In genomic region chr2:126224766-126225165, GRCh38 we compare ENCODE assay signal across 26 cellular contexts.
"Had no signal": no experiment of that assay in that cellular context is flagged by ENCODE, and none has a peak within 500 bp of the region (broad histone marks: within the 10 kb centered on the region; RNA-seq: fewer than 3 reads in every experiment).

No MANE protein-coding gene starts in this region.

- H3K4me1 Mint-ChIP-seq: stimulated activated effector memory CD8-positive, alpha-beta T cell treated with anti-CD3 and anti-CD28 coated beads, Interleukin-12 subunit alpha, Interleukin-12 subunit beta, amount 100 ng/mL, for 72 hours; stimulated activated memory B cell treated with anti-CD40 and anti-IgM and Interleukin-4, amounts not matched to agents 10 μg/mL and 1 μg/mL and 100 μg/mL, for 72 hours; stimulated activated naive B cell treated with anti-CD40 and anti-IgM and Interleukin-4, amounts not matched to agents 10 μg/mL and 1 μg/mL and 100 μg/mL, for 72 hours; stimulated activated naive CD8-positive, alpha-beta T cell treated with anti-CD3 and anti-CD28 coated beads, Interleukin-15, amount 100 ng/mL, for 72 hours had no signal

- DNase-seq: stimulated activated CD4-positive, alpha-beta T cell treated with anti-CD3 and anti-CD28 coated beads, Interleukin-2, amount 100 ng/mL, for 48 hours; stimulated activated CD4-positive, alpha-beta T cell treated with anti-CD3 and anti-CD28 coated beads, Interleukin-4, amount 100 ng/mL, for 1 hour; stimulated activated CD4-positive, alpha-beta T cell treated with anti-CD3 and anti-CD28 coated beads, Interleukin-4, amount 100 ng/mL, for 24 hours; stimulated activated CD4-positive, alpha-beta T cell treated with anti-CD3 and anti-CD28 coated beads, Interleukin-4, amount 100 ng/mL, for 4 hours; stimulated activated naive B cell treated with anti-CD40 and anti-IgM and Interleukin-4, amounts not matched to agents 10 μg/mL and 1 μg/mL and 100 μg/mL, for 72 hours; stimulated activated naive CD4-positive, alpha-beta T cell; stimulated activated naive CD4-positive, alpha-beta T cell treated with Interleukin-2 at 50 U/mL for 16 hours; stimulated activated naive CD8-positive, alpha-beta T cell treated with anti-CD3 and anti-CD28 coated beads, Interleukin-15, amount 100 ng/mL, for 72 hours; stimulated activated naive CD8-positive, alpha-beta T cell treated with anti-CD3 and anti-CD28 coated beads, Interleukin-15, Interleukin-2, amounts not matched to agents 100 U/mL and 50 U/mL, for 24 hours; stomach; substantia nigra; testis; thyroid gland; tibial artery; transverse colon; upper lobe of left lung; upper lobe of right lung; uterus had no signal

- H3K9me3 ChIP-seq: suprapubic skin, testis, thyroid gland, upper lobe of left lung, upper lobe of right lung, uterus, vagina had no signal

- H3K9me3 Mint-ChIP-seq: stimulated activated naive CD8-positive, alpha-beta T cell treated with anti-CD3 and anti-CD28 coated beads, Interleukin-15, amount 100 ng/mL, for 72 hours; stimulated activated naive CD8-positive, alpha-beta T cell treated with anti-CD3 and anti-CD28 coated beads, Interleukin-15, Interleukin-2, amounts not matched to agents 100 ng/mL and 50 ng/mL, for 24 hours had no signal

- H3K36me3 ChIP-seq: stomach, suprapubic skin, thoracic aorta, thyroid gland, tibial artery, tibial nerve, transverse colon, upper lobe of left lung, upper lobe of right lung, uterus, vagina had no signal

- H3K4me1 ChIP-seq: stomach, suprapubic skin, testis, thyroid gland, tibial artery, tibial nerve, transverse colon, upper lobe of left lung, upper lobe of right lung, uterus, vagina had no signal

- H3K27ac Mint-ChIP-seq: stimulated activated effector memory CD8-positive, alpha-beta T cell treated with anti-CD3 and anti-CD28 coated beads, Interleukin-12 subunit alpha, Interleukin-12 subunit beta, amount 100 ng/mL, for 72 hours; stimulated activated memory B cell treated with anti-CD40 and anti-IgM and Interleukin-4, amounts not matched to agents 10 μg/mL and 1 μg/mL and 100 μg/mL, for 72 hours; stimulated activated naive B cell treated with anti-CD40 and anti-IgM and Interleukin-4, amounts not matched to agents 10 μg/mL and 1 μg/mL and 100 μg/mL, for 72 hours; stimulated activated naive CD8-positive, alpha-beta T cell treated with anti-CD3 and anti-CD28 coated beads, Interleukin-15, amount 100 ng/mL, for 72 hours; stimulated activated naive CD8-positive, alpha-beta T cell treated with anti-CD3 and anti-CD28 coated beads, Interleukin-15, Interleukin-2, amounts not matched to agents 100 ng/mL and 50 ng/mL, for 24 hours; type B pancreatic cell had no signal

- H3K36me3 Mint-ChIP-seq: stimulated activated effector memory CD8-positive, alpha-beta T cell treated with anti-CD3 and anti-CD28 coated beads, Interleukin-12 subunit alpha, Interleukin-12 subunit beta, amount 100 ng/mL, for 72 hours; stimulated activated memory B cell treated with anti-CD40 and anti-IgM and Interleukin-4, amounts not matched to agents 10 μg/mL and 1 μg/mL and 100 μg/mL, for 72 hours; stimulated activated naive B cell treated with anti-CD40 and anti-IgM and Interleukin-4, amounts not matched to agents 10 μg/mL and 1 μg/mL and 100 μg/mL, for 72 hours; type B pancreatic cell had no signal

- H3K27me3 ChIP-seq: stomach, suprapubic skin, testis, thyroid gland, tibial artery, tibial nerve, transverse colon, upper lobe of left lung, upper lobe of right lung, uterus, vagina had no signal

- H3K4me3 Mint-ChIP-seq: stimulated activated effector memory CD8-positive, alpha-beta T cell treated with anti-CD3 and anti-CD28 coated beads, Interleukin-12 subunit alpha, Interleukin-12 subunit beta, amount 100 ng/mL, for 72 hours; stimulated activated memory B cell treated with anti-CD40 and anti-IgM and Interleukin-4, amounts not matched to agents 10 μg/mL and 1 μg/mL and 100 μg/mL, for 72 hours; stimulated activated naive B cell treated with anti-CD40 and anti-IgM and Interleukin-4, amounts not matched to agents 10 μg/mL and 1 μg/mL and 100 μg/mL, for 72 hours; stimulated activated naive CD8-positive, alpha-beta T cell treated with anti-CD3 and anti-CD28 coated beads, Interleukin-15, amount 100 ng/mL, for 72 hours; stimulated activated naive CD8-positive, alpha-beta T cell treated with anti-CD3 and anti-CD28 coated beads, Interleukin-15, Interleukin-2, amounts not matched to agents 100 ng/mL and 50 ng/mL, for 24 hours; type B pancreatic cell had no signal

- H3K27me3 Mint-ChIP-seq: stimulated activated memory B cell treated with anti-CD40 and anti-IgM and Interleukin-4, amounts not matched to agents 10 μg/mL and 1 μg/mL and 100 μg/mL, for 72 hours; stimulated activated naive B cell treated with anti-CD40 and anti-IgM and Interleukin-4, amounts not matched to agents 10 μg/mL and 1 μg/mL and 100 μg/mL, for 72 hours; stimulated activated naive CD8-positive, alpha-beta T cell treated with anti-CD3 and anti-CD28 coated beads, Interleukin-15, amount 100 ng/mL, for 72 hours; stimulated activated naive CD8-positive, alpha-beta T cell treated with anti-CD3 and anti-CD28 coated beads, Interleukin-15, Interleukin-2, amounts not matched to agents 100 ng/mL and 50 ng/mL, for 24 hours; type B pancreatic cell had no signal

- H3K4me3 ChIP-seq: stomach, suprapubic skin, testis, thoracic aorta, thyroid gland, tibial artery, tibial nerve, transverse colon, upper lobe of left lung, upper lobe of right lung, uterus, vagina had no signal
